In genomic region chr19:40777795-40778044, GRCh38 we compare ENCODE assay signal across 1 cellular context.
TF ChIP-seq lines count a peak whose summit lies in the region.

No MANE protein-coding gene starts in this region.

TF ChIP-seq in K562, 482 proteins besides CTCF, POLR2A, EP300 and RAD21 (continues in another document):
- TF ChIP-seq PATZ1 (CRISPR knock-in tag; IDR thresholded peaks at IDR 0.05; ENCODE audit: borderline replicate concordance) (no peak), RBM22 (IDR thresholded peaks at IDR 0.05; ENCODE audit: low read depth, low read length, poor library complexity, severe bottlenecking) (no peak), RFX5 (IDR thresholded peaks at IDR 0.05; ENCODE audit: low read depth, low read length) (no peak), NR3C1 (CRISPR knock-in tag; IDR thresholded peaks at IDR 0.05) (no peak), ZNF407 (IDR thresholded peaks at IDR 0.05; ENCODE audit: low read depth) (no peak), LCOR (CRISPR knock-in tag; IDR thresholded peaks at IDR 0.05) (0 out of 2 replicates have a peak, but pooled peaks have one; percentile 17), CHCHD3 (CRISPR knock-in tag; IDR thresholded peaks at IDR 0.05) (no peak), E4F1 (CRISPR knock-in tag; IDR thresholded peaks at IDR 0.05; ENCODE audit: borderline replicate concordance) (no peak), FOXP1 (CRISPR knock-in tag; IDR thresholded peaks at IDR 0.05) (0 out of 2 replicates have a peak, but pooled peaks have one; percentile 40), RFX1 (IDR thresholded peaks at IDR 0.05) (no peak), HMG20B (CRISPR knock-in tag; IDR thresholded peaks at IDR 0.05) (no peak), KDM4B (IDR thresholded peaks at IDR 0.05; ENCODE audit: borderline replicate concordance in 2 of 2, low read depth in 1 of 2) (no peak), KAT7 (CRISPR knock-in tag; IDR thresholded peaks at IDR 0.05; ENCODE audit: borderline replicate concordance) (peak; percentile 36; the same call in 1 of the 2 replicates), ARNT (IDR thresholded peaks at IDR 0.05) (peak in 1 of 2 experiments; percentile 40; a peak in 1 of 4 replicates), KHSRP (IDR thresholded peaks at IDR 0.05) (no peak), ZNF316 (IDR thresholded peaks at IDR 0.05) (no peak), ZNF146 (CRISPR knock-in tag; IDR thresholded peaks at IDR 0.05; ENCODE audit: unreplicated experiment) (no peak), MBD1 (CRISPR knock-in tag; IDR thresholded peaks at IDR 0.05) (no peak), GATA2 (CRISPR knock-in tag; IDR thresholded peaks at IDR 0.05) (no peak), KDM1A (IDR thresholded peaks at IDR 0.05) (no peak; a peak in 1 of 4 replicates), HLTF (IDR thresholded peaks at IDR 0.05) (no peak), PTBP1 (IDR thresholded peaks at IDR 0.05; ENCODE audit: low read depth, low read length) (no peak), HMBOX1 (IDR thresholded peaks at IDR 0.05) (no peak), OTX1 (CRISPR knock-in tag; IDR thresholded peaks at IDR 0.05) (0 out of 2 replicates have a peak, but pooled peaks have one; percentile 15), E2F1 (CRISPR knock-in tag; IDR thresholded peaks at IDR 0.05) (no peak), GMEB1 (CRISPR knock-in tag; IDR thresholded peaks at IDR 0.05) (no peak), PCBP2 (IDR thresholded peaks at IDR 0.05; ENCODE audit: low read depth, low read length, poor library complexity, severe bottlenecking) (no peak), SETDB1 (IDR thresholded peaks at IDR 0.05; ENCODE audit: low read length) (no peak), SIN3A (IDR thresholded peaks at IDR 0.05; ENCODE audit: borderline replicate concordance in 2 of 2, control insufficient read depth in 1 of 2, low read depth in 2 of 2, low read length in 2 of 2) (peak in 1 of 2 experiments; percentile 24; a peak in 1 of 4 replicates), ZNF551 (CRISPR knock-in tag; IDR thresholded peaks at IDR 0.05) (no peak), NELFE (IDR thresholded peaks at IDR 0.05; ENCODE audit: insufficient read depth, insufficient read length) (no peak), HDAC8 (tag; IDR thresholded peaks at IDR 0.05) (no peak), HDAC3 (IDR thresholded peaks at IDR 0.05; ENCODE audit: borderline replicate concordance, partially characterized antibody) (no peak), SPI1 (IDR thresholded peaks at IDR 0.05; ENCODE audit: borderline replicate concordance, low read depth, low read length) (no peak), ZNF354B (CRISPR knock-in tag; IDR thresholded peaks at IDR 0.05) (no peak), NFATC3 (IDR thresholded peaks at IDR 0.05) (no peak), CHAMP1 (IDR thresholded peaks at IDR 0.05) (no peak), ZNF280A (IDR thresholded peaks at IDR 0.05; ENCODE audit: low read depth, partially characterized antibody) (no peak), ZNF780A (CRISPR knock-in tag; IDR thresholded peaks at IDR 0.05) (no peak)
